ENCODE assay signal across 7 cellular contexts in the genomic region with DNA sequence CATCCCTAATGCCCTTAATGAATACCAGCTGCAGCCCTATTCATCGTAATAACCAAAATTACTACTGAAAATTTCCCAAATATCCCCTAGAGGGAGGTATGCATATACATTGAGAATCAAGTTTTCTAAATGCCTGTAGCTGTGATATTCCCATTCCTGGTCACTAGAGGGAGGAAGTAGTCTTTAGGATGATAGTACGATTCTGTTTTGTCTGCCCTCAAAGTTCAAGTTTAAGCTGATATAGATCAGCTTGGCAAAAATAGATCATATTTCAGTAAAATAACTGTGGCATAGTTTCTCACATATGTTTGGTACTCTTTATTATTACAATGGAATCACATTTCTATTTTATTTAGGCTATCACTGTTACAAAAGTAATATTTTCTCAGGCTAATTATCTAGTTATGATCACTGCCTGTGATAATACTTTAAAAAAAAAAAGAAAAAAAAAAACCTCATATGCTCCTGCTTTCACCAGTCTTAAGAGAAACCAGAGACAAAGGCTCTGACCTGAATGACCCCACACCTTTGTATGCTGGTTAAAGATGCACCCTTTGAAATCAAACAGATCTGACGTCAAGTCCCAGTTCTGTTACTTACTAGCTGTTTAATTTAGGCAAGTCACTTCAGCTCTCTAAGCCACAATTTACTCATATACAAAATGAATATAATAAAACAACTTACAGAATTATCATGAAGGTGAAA. TPM values are rescaled to one million over a fixed set of nuclear protein-coding genes. Genes with fewer than 3 reads are reported as not detected.
DNase-seq lines count a peak whose midpoint lies in the region; ATAC-seq, FAIRE-seq and TF ChIP-seq lines count a peak whose summit lies in the region.

No MANE protein-coding gene starts in this region.

- FAIRE-seq in bronchial epithelial cell (lab: Jason Lieb, UNC) = no peak

- peak; percentile 71 for DNase-seq in GF-D8 (lab: John Stamatoyannopoulos, UW)
- DNase-seq in HT-29 (ENCODE audit: low spot score) = peak; percentile 80
- peak; percentile 57 to 76 for DNase-seq in NOMO-1 (lab: John Stamatoyannopoulos, UW; ENCODE audit: unreplicated experiment in 2 of 2)
- DNase-seq in bronchial epithelial cell (ENCODE audit: low read depth) = peak; percentile 83
- DNase-seq in left kidney (ENCODE audit: low read depth, low spot score) = peak; percentile 85
- DNase-seq in stimulated activated naive CD4-positive, alpha-beta T cell treated with Interleukin-2 at 50 U/mL for 16 hours (lab: John Stamatoyannopoulos, UW) = no peak

- TF ChIP-seq CTCF in bronchial epithelial cell (IDR thresholded peaks at IDR 0.05; ENCODE audit: insufficient read depth, low read length, severe bottlenecking) = peak; percentile 57

- no peak overlapping the region for H3K4me3 ChIP-seq in bronchial epithelial cell (ENCODE audit: low read depth, low read length)

- no peaks in the 10 kb centered on the region for H3K27me3 ChIP-seq in bronchial epithelial cell (ENCODE audit: control insufficient read depth, insufficient read depth, low read length)

- peak; percentile 84 for ATAC-seq in GM21526 (IDR thresholded peaks at IDR 0.05; ENCODE audit: low FRiP score, unreplicated experiment)

- H3K36me3 ChIP-seq in bronchial epithelial cell (ENCODE audit: control insufficient read depth, insufficient read depth, low read length) = no peaks in the 10 kb centered on the region

RNA-seq across cellular contexts. Expression of a gene that starts 11.0 kb away (rescaled TPM):
- total RNA-seq in HT-29 (2014; rRNA removed; shearing (Covaris generic)) = 62.6 and 63.2 TPM in 2 replicates
- total RNA-seq in bronchial epithelial cell = 72.4 and 134 TPM in 2 replicates

RNA-seq across cellular contexts. Expression of a gene that starts 14.9 kb away (rescaled TPM):
- total RNA-seq in HT-29 (2014; rRNA removed; shearing (Covaris generic)) = 9.2 and 10.3 TPM in 2 replicates
- total RNA-seq in bronchial epithelial cell = 2.1 and 3.2 TPM in 2 replicates
